ENCODE assay signal across 25 cellular contexts in the genomic region with DNA sequence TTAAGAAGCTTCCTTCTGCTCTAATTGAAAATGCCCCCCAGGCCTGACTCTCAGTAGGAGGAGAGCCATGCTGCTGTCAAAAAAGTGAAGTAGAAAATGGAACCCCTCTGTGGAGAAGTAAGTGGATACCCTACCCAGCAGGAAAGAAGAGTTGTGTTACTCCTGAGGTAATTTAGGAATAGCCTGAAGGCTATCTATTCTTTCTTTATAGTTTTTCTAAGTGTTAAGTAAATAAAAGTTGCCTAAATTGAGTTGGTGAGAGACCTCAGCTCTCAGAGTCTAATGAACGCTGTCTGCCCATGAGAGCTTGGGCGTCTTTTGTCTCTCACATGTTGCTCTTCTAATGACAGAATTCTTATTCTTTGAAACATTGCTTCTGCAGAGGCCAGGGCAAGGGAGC.
"Had no signal": no experiment of that assay in that cellular context is flagged by ENCODE, and none has a peak within 500 bp of the region (broad histone marks: within the 10 kb centered on the region; RNA-seq: fewer than 3 reads in every experiment).

No MANE protein-coding gene starts in this region.

- H3K27ac ChIP-seq: adrenal gland, Peyer's patch, RWPE1, SJCRH30 had no signal

- H3K4me3 ChIP-seq: adrenal gland, MG63, Peyer's patch, SJCRH30 had no signal

- H3K27me3 ChIP-seq: adrenal gland, MG63, Peyer's patch, SJCRH30 had no signal

- H3K27ac Mint-ChIP-seq: activated CD8-positive, alpha-beta T cell treated with anti-CD3 and anti-CD28 coated beads for 36 hours; activated naive CD4-positive, alpha-beta T cell treated with anti-CD3 and anti-CD28 coated beads, Interleukin-2, amount 10 ng/mL, durations not matched to agents 7 days and 5 days; activated naive CD8-positive, alpha-beta T cell treated with anti-CD3 and anti-CD28 coated beads for 36 hours; activated T-cell treated with anti-CD3 and anti-CD28 coated beads, Interleukin-2, amount 50 U/mL, for 72 hours; activated T-helper 2 cell treated with anti-CD3 and anti-CD28 coated beads, Interferon-gamma antibody, Interleukin-2, Interleukin-4, amounts not matched to agents 10 μg/mL and 5 μg/mL and 100 μg/mL, durations not matched to agents 14 hours and 24 hours and 36 hours had no signal

- H3K4me3 Mint-ChIP-seq: activated CD8-positive, alpha-beta T cell treated with anti-CD3 and anti-CD28 coated beads for 36 hours; activated naive CD4-positive, alpha-beta T cell treated with anti-CD3 and anti-CD28 coated beads, Interleukin-2, amount 10 ng/mL, durations not matched to agents 7 days and 5 days; activated naive CD8-positive, alpha-beta T cell treated with anti-CD3 and anti-CD28 coated beads for 36 hours; activated T-cell treated with anti-CD3 and anti-CD28 coated beads, Interleukin-2, amount 50 U/mL, for 72 hours had no signal

- H3K9me3 Mint-ChIP-seq: activated CD8-positive, alpha-beta T cell treated with anti-CD3 and anti-CD28 coated beads for 36 hours; activated naive CD4-positive, alpha-beta T cell treated with anti-CD3 and anti-CD28 coated beads, Interleukin-2, amount 10 ng/mL, durations not matched to agents 7 days and 5 days; activated naive CD8-positive, alpha-beta T cell treated with anti-CD3 and anti-CD28 coated beads for 36 hours; activated T-cell treated with anti-CD3 and anti-CD28 coated beads, Interleukin-2, amount 50 U/mL, for 72 hours; activated T-helper 2 cell treated with anti-CD3 and anti-CD28 coated beads, Interferon-gamma antibody, Interleukin-2, Interleukin-4, amounts not matched to agents 10 μg/mL and 5 μg/mL and 100 μg/mL, durations not matched to agents 14 hours and 24 hours and 36 hours had no signal

- H3K9me3 ChIP-seq: adrenal gland, MG63, Peyer's patch, SJCRH30 had no signal

- H3K27me3 Mint-ChIP-seq: activated naive CD4-positive, alpha-beta T cell treated with anti-CD3 and anti-CD28 coated beads, Interleukin-2, amount 10 ng/mL, durations not matched to agents 7 days and 5 days had no signal

- H3K4me1 Mint-ChIP-seq: activated naive CD4-positive, alpha-beta T cell treated with anti-CD3 and anti-CD28 coated beads, Interleukin-2, amount 10 ng/mL, durations not matched to agents 7 days and 5 days; activated naive CD8-positive, alpha-beta T cell treated with anti-CD3 and anti-CD28 coated beads for 36 hours had no signal

- H3K4me1 ChIP-seq: adrenal gland, Peyer's patch, SJCRH30 had no signal

- H3K36me3 ChIP-seq: adrenal gland, MG63, Peyer's patch, SJCRH30 had no signal

- H3K36me3 Mint-ChIP-seq: activated naive CD4-positive, alpha-beta T cell treated with anti-CD3 and anti-CD28 coated beads, Interleukin-2, amount 10 ng/mL, durations not matched to agents 7 days and 5 days; activated naive CD8-positive, alpha-beta T cell treated with anti-CD3 and anti-CD28 coated beads for 36 hours had no signal

- DNase-seq: activated CD4-positive, alpha-beta T cell treated with anti-CD3 and anti-CD28 coated beads for 4 hours; activated CD8-positive, alpha-beta memory T cell treated with anti-CD3 and anti-CD28 coated beads, Interleukin-2, amount 50 U/mL, for 4 hours; activated CD8-positive, alpha-beta T cell treated with anti-CD3 and anti-CD28 coated beads for 36 hours; activated gamma-delta T cell treated with Interleukin-2 at 50 U/mL for 16 hours; activated naive CD4-positive, alpha-beta T cell treated with anti-CD3 and anti-CD28 coated beads, Interleukin-2, amount 10 ng/mL, durations not matched to agents 7 days and 5 days; activated naive CD8-positive, alpha-beta T cell treated with anti-CD3 and anti-CD28 coated beads for 36 hours; activated T-cell treated with anti-CD3 and anti-CD28 coated beads, Interleukin-2, amount 50 U/mL, for 72 hours; adrenal gland; anterior cingulate cortex; cerebellar nuclear complex; MV-4-11; NCI-H1092 treated with DMSO at 0.1 percent for 48 hours; NCI-H187; NCI-H2081; NCI-H2171 treated with DMSO at 0.1 percent for 48 hours; NCI-H226; NCI-H510A; NK-92 treated with Interleukin-12 subunit alpha and Interleukin-12 subunit beta, amount 100 ng/mL, for 24 hours; Peyer's patch; Right ventricle myocardium superior; SJCRH30; SW 1271 had no signal
